ENCODE assay signal across 8 cellular contexts in genomic region chr2:208040199-208041171, GRCh38. TPM values are rescaled to one million over a fixed set of nuclear protein-coding genes. Genes with fewer than 3 reads are reported as not detected.
DNase-seq lines count a peak whose midpoint lies in the region; ATAC-seq lines count a peak whose summit lies in the region.

No MANE protein-coding gene starts in this region.

- no peaks in the 10 kb centered on the region for H3K9me3 Mint-ChIP-seq in central memory CD8-positive, alpha-beta T cell

- no peak overlapping the region for H3K4me3 Mint-ChIP-seq in central memory CD8-positive, alpha-beta T cell

- DNase-seq in NCI-H2081 (lab: John Stamatoyannopoulos, UW) (peak; percentile 56 to 65), NCI-H2081 treated with DMSO at 0.1 percent for 48 hours (lab: John Stamatoyannopoulos, UW) (no peak), NCI-H2107 (lab: John Stamatoyannopoulos, UW) (peak; percentile 23), left colon (peak; percentile 50 to 77)
- DNase-seq in activated CD4-positive, CD25-positive, alpha-beta regulatory T cell treated with anti-CD3 and anti-CD28 coated beads, Interleukin-2, amount 50 U/mL, for 16 hours (ENCODE audit: low read depth, low spot score) = peak; percentile 34
- peak; percentile 42 to 43 for DNase-seq in central memory CD8-positive, alpha-beta T cell (ENCODE audit: low spot score in 2 of 2)
- DNase-seq in stimulated activated CD4-positive, alpha-beta T cell treated with anti-CD3 and anti-CD28 coated beads, Interleukin-4, amount 100 ng/mL, for 24 hours = peak; percentile 80

- H3K36me3 Mint-ChIP-seq in central memory CD8-positive, alpha-beta T cell (ENCODE audit: insufficient read depth) = no peaks in the 10 kb centered on the region

- H3K27me3 Mint-ChIP-seq in central memory CD8-positive, alpha-beta T cell = peaks cover 9% of the 10 kb centered on the region

- no peak overlapping the region for H3K27ac Mint-ChIP-seq in central memory CD8-positive, alpha-beta T cell (ENCODE audit: low read depth)

- no peaks in the 10 kb centered on the region for H3K4me1 Mint-ChIP-seq in central memory CD8-positive, alpha-beta T cell

- intact Hi-C loops in left colon (cut with DNase I, micrococcal nuclease) = no loop called here

- ATAC-seq in HG02678 (IDR thresholded peaks at IDR 0.05; ENCODE audit: unreplicated experiment) = peak; percentile 76
- ATAC-seq in central memory CD8-positive, alpha-beta T cell (replicated peaks; ENCODE audit: extremely low read depth, poor library complexity, severe bottlenecking) = no peak
- ATAC-seq in left colon = peak; percentile 73

RNA-seq across cellular contexts. Expression of gene PLEKHM3, which starts 15.2 kb away (rescaled TPM):
- total RNA-seq in left colon = 10 to 100 TPM in 1 of 2 donors, 1 to 10 TPM in 1; 9.8 to 10.4 TPM
